Comparison of ENCODE assay signal across 11 cellular contexts in genomic region chr17:48579738-48580543, GRCh38. TPM values are rescaled to one million over a fixed set of nuclear protein-coding genes. Genes with fewer than 3 reads are reported as not detected.
DNase-seq lines count a peak whose midpoint lies in the region; ATAC-seq and TF ChIP-seq lines count a peak whose summit lies in the region.
"Had no signal": no experiment of that assay in that cellular context is flagged by ENCODE, and none has a peak within 500 bp of the region (broad histone marks: within the 10 kb centered on the region; RNA-seq: fewer than 3 reads in every experiment).

No MANE protein-coding gene starts in this region.

- H3K4ac ChIP-seq in trophoblast cell (ENCODE audit: low read depth, low read length) = no peak overlapping the region

- H4K12ac ChIP-seq in trophoblast cell (ENCODE audit: low read depth, low read length) = no peak overlapping the region

- TF ChIP-seq CTCF in suprapubic skin (IDR thresholded peaks at IDR 0.05) = no peak

- no peak overlapping the region for H4K91ac ChIP-seq in trophoblast cell (ENCODE audit: low read depth, low read length)

- no peak overlapping the region for H3K27ac Mint-ChIP-seq in activated naive CD8-positive, alpha-beta T cell

- no peak overlapping the region for H3K4me2 ChIP-seq in trophoblast cell (ENCODE audit: low read length)

- H3K4me1 ChIP-seq in suprapubic skin (peaks cover 75% of the 10 kb centered on the region), trophoblast cell (ENCODE audit: control insufficient read depth in 1 of 2, insufficient read depth in 2 of 2, low read length in 2 of 2) (peaks cover 28 to 29% of the 10 kb centered on the region in 2 experiments)
- H3K4me1 ChIP-seq: BE2C had no signal

- H3K4me3 Mint-ChIP-seq in activated T-cell treated with anti-CD3 and anti-CD28 coated beads, Interleukin-2, amount 50 U/mL, for 4 hours = peak overlapping the region; percentile 86
- H3K4me3 Mint-ChIP-seq in activated naive CD8-positive, alpha-beta T cell = peak overlapping the region; percentile 88

- H3K9me3 ChIP-seq in suprapubic skin = no peaks in the 10 kb centered on the region
- H3K9me3 ChIP-seq in trophoblast cell (ENCODE audit: insufficient read depth, low read depth, low read length) = no peaks in the 10 kb centered on the region
- H3K9me3 ChIP-seq: BE2C, right atrium auricular region had no signal

- no peak overlapping the region for H2BK12ac ChIP-seq in trophoblast cell (ENCODE audit: low read length)

- H3K4me3 ChIP-seq in suprapubic skin (peak overlapping the region; percentile 69), trophoblast cell (ENCODE audit: low read depth, low read length) (no peak overlapping the region)

- H3K4me1 Mint-ChIP-seq in activated T-cell treated with anti-CD3 and anti-CD28 coated beads, Interleukin-2, amount 50 U/mL, for 4 hours (ENCODE audit: low read depth) = peaks cover 55% of the 10 kb centered on the region
- H3K4me1 Mint-ChIP-seq in activated naive CD8-positive, alpha-beta T cell (ENCODE audit: low read depth) = peaks cover 50% of the 10 kb centered on the region

- peaks cover 60% of the 10 kb centered on the region for H3K27me3 Mint-ChIP-seq in activated T-cell treated with anti-CD3 and anti-CD28 coated beads, Interleukin-2, amount 50 U/mL, for 4 hours (ENCODE audit: low read depth)
- H3K27me3 Mint-ChIP-seq in activated naive CD8-positive, alpha-beta T cell = peaks cover 45% of the 10 kb centered on the region

- DNase-seq in activated T-cell treated with anti-CD3 and anti-CD28 coated beads, Interleukin-2, amount 50 U/mL, for 4 hours = no peak
- DNase-seq in activated T-cell treated with anti-CD3 and anti-CD28 coated beads, Interleukin-2, amount 50 U/mL, for 1 hour = no peak
- DNase-seq in left colon (peak in 1 of 2 donors; percentile 57), suprapubic skin (ENCODE audit: low spot score in 2 of 2) (no peak), ureter (ENCODE audit: low spot score) (no peak), trophoblast cell (no peak)
- DNase-seq: BE2C, NCI-H1048 had no signal

- TF ChIP-seq POLR2A in suprapubic skin (IDR thresholded peaks at IDR 0.05) = no peak

- H2BK5ac ChIP-seq in trophoblast cell (ENCODE audit: low read depth, low read length, poor library complexity) = no peak overlapping the region

- H3K36me3 ChIP-seq in suprapubic skin (no peaks in the 10 kb centered on the region), trophoblast cell (ENCODE audit: control insufficient read depth in 1 of 2, insufficient read depth in 2 of 2, low read length in 2 of 2) (peaks cover 5 to 6% of the 10 kb centered on the region in 2 experiments)
- H3K36me3 ChIP-seq: BE2C, right atrium auricular region had no signal

- ATAC-seq in activated T-cell treated with anti-CD3 and anti-CD28 coated beads, Interleukin-2, amount 50 U/mL, for 4 hours = no peak
- ATAC-seq in left colon (peak; percentile 37), GM18868 (IDR thresholded peaks at IDR 0.05; ENCODE audit: unreplicated experiment) (no peak)

- H3K27me3 ChIP-seq in suprapubic skin (peaks cover 6% of the 10 kb centered on the region), trophoblast cell (ENCODE audit: insufficient read depth, low read length) (peaks cover 3% of the 10 kb centered on the region)

- H3K27ac ChIP-seq in suprapubic skin = peak overlapping the region; percentile 85
- H3K27ac ChIP-seq in trophoblast cell (ENCODE audit: low read depth, low read length) = no peak overlapping the region

- H3K9ac ChIP-seq in trophoblast cell (ENCODE audit: low read length) = no peak overlapping the region

- no peak overlapping the region for H2AFZ ChIP-seq in trophoblast cell (ENCODE audit: insufficient read depth, low read length, poor library complexity)

- H2AK5ac ChIP-seq in trophoblast cell (ENCODE audit: low read length) = no peak overlapping the region

- no peaks in the 10 kb centered on the region for H3K36me3 Mint-ChIP-seq in activated T-cell treated with anti-CD3 and anti-CD28 coated beads, Interleukin-2, amount 50 U/mL, for 4 hours (ENCODE audit: insufficient read depth)
- H3K36me3 Mint-ChIP-seq in activated naive CD8-positive, alpha-beta T cell = no peaks in the 10 kb centered on the region

- intact Hi-C loops in left colon (cut with DNase I, micrococcal nuclease) = loop anchor here in 1 of 2 donors (5.0 kb wide), 1 partner anchor 88 kb away; no protein-coding TSS in a partner anchor

- H3K79me2 ChIP-seq in trophoblast cell (ENCODE audit: control insufficient read depth, insufficient read depth, low read length, poor library complexity) = peaks cover 10% of the 10 kb centered on the region

- H2BK120ac ChIP-seq in trophoblast cell (ENCODE audit: insufficient read depth, low read length, poor library complexity) = no peak overlapping the region

- WGBS in suprapubic skin = 63% methylated on average over 27 of the region's 27 CpGs
- no CpG with 5 or more reads among the region's 27 CpGs for WGBS in trophoblast cell (ENCODE audit: extremely low coverage, insufficient coverage, insufficient read length)

- no peak overlapping the region for H3K18ac ChIP-seq in trophoblast cell (ENCODE audit: low read length)

- H3K23ac ChIP-seq in trophoblast cell (ENCODE audit: low read length) = no peak overlapping the region

- no peak for TF ChIP-seq EP300 in suprapubic skin (IDR thresholded peaks at IDR 0.05)

- no peaks in the 10 kb centered on the region for H3K9me3 Mint-ChIP-seq in activated T-cell treated with anti-CD3 and anti-CD28 coated beads, Interleukin-2, amount 50 U/mL, for 4 hours
- no peaks in the 10 kb centered on the region for H3K9me3 Mint-ChIP-seq in activated naive CD8-positive, alpha-beta T cell (ENCODE audit: low read depth)

- peaks cover 23% of the 10 kb centered on the region for H3K79me1 ChIP-seq in trophoblast cell (ENCODE audit: low read length)

- no peak overlapping the region for H3K14ac ChIP-seq in trophoblast cell (ENCODE audit: low read length)

- no peak overlapping the region for H4K8ac ChIP-seq in trophoblast cell (ENCODE audit: low read depth, low read length)

RNA-seq across cellular contexts. Expression of gene HOXB4, which starts 1.8 kb away (rescaled TPM):
- 1 to 10 TPM in 2 of 3 donors, under 1 TPM in 1; 0.94 to 1.6 (median 1.4) TPM for total RNA-seq in activated T-cell treated with anti-CD3 and anti-CD28 coated beads, Interleukin-2, amount 50 U/mL, for 4 hours
- total RNA-seq in left colon (1 to 10 TPM; 3.0 to 3.9 TPM), suprapubic skin (1 to 10 TPM in 3 of 4 donors, under 1 TPM in 1; 0.42 to 3.5 (median 1.0) TPM), ureter (28.7 TPM)
- 5.5 and 6.2 TPM in 2 replicates for polyA plus RNA-seq in trophoblast cell (2013)

RNA-seq across cellular contexts. Expression of gene HOXB3, which starts 10.1 kb away (rescaled TPM):
- 1 to 10 TPM in 1 of 3 donors, under 1 TPM in 2; 0.50 to 1.0 (median 0.81) TPM for total RNA-seq in activated T-cell treated with anti-CD3 and anti-CD28 coated beads, Interleukin-2, amount 50 U/mL, for 4 hours
- total RNA-seq in left colon (10 to 100 TPM; 35.8 to 41.9 TPM), suprapubic skin (10 to 100 TPM in 1 of 4 donors, 1 to 10 TPM in 3; 2.3 to 20.8 (median 3.9) TPM), ureter (179 TPM)
- polyA plus RNA-seq in trophoblast cell (2013) = 8.1 and 10.4 TPM in 2 replicates

RNA-seq across cellular contexts. Expression of gene HOXB5, which starts 13.6 kb away (rescaled TPM):
- under 1 TPM in 1 of 3 donors, not detected in 2; 0.08 TPM for total RNA-seq in activated T-cell treated with anti-CD3 and anti-CD28 coated beads, Interleukin-2, amount 50 U/mL, for 4 hours
- total RNA-seq in left colon (10 to 100 TPM; 14.5 to 16.4 TPM), suprapubic skin (under 1 TPM in 2 of 4 donors, not detected in 2; 0.72 to 0.80 TPM), ureter (30.1 TPM)
- 3.2 and 3.5 TPM in 2 replicates for polyA plus RNA-seq in trophoblast cell (2013)
- total RNA-seq: right atrium auricular region had no signal

RNA-seq across cellular contexts. Expression of gene HOXB6, which starts 24.8 kb away (rescaled TPM):
- total RNA-seq in activated T-cell treated with anti-CD3 and anti-CD28 coated beads, Interleukin-2, amount 50 U/mL, for 4 hours = under 1 TPM in 2 of 3 donors, not detected in 1; 0.24 to 0.27 TPM
- total RNA-seq in left colon (10 to 100 TPM; 39.3 to 43.3 TPM), suprapubic skin (1 to 10 TPM in 2 of 4 donors, under 1 TPM in 1, not detected in 1; 0.39 to 4.5 (median 1.3) TPM), ureter (111 TPM)
- polyA plus RNA-seq in trophoblast cell (2013) = 10.6 and 10.9 TPM in 2 replicates

RNA-seq across cellular contexts. Expression of gene HOXB7, which starts 30.9 kb away (rescaled TPM):
- under 1 TPM; 0.18 to 0.43 (median 0.38) TPM for total RNA-seq in activated T-cell treated with anti-CD3 and anti-CD28 coated beads, Interleukin-2, amount 50 U/mL, for 4 hours
- total RNA-seq in left colon (10 to 100 TPM; 26.6 to 30.2 TPM), suprapubic skin (1 to 10 TPM in 3 of 4 donors, under 1 TPM in 1; 0.95 to 3.6 (median 2.4) TPM), ureter (28.9 TPM)
- 9.6 and 9.8 TPM in 2 replicates for polyA plus RNA-seq in trophoblast cell (2013)

Comparison
In these comparisons a context has a peak if more than half of its experiments do, and no peak if none do; other contexts are left out.
1. RNA of gene HOXB5, which starts 13.6 kb away (total RNA-seq): 30.1 TPM in ureter (single experiment) and 14.5 to 16.4 TPM in left colon; 0.72 to 0.80 TPM in suprapubic skin and 0.08 TPM in activated T-cell treated with anti-CD3 and anti-CD28 coated beads, Interleukin-2, amount 50 U/mL, for 4 hours; every median in the first group is over 4 times any median in the second.